8 cellular contexts compared by ENCODE assay signal in genomic region chr17:60390223-60390622, GRCh38. TPM values are rescaled to one million over a fixed set of nuclear protein-coding genes. Genes with fewer than 3 reads are reported as not detected.
DNase-seq lines count a peak whose midpoint lies in the region; ATAC-seq and TF ChIP-seq lines count a peak whose summit lies in the region.

No MANE protein-coding gene starts in this region.

- H3K27me3 ChIP-seq in GM23248 (replicated peaks; ENCODE audit: insufficient read depth) (no peaks in the 10 kb centered on the region), PC-3 (ENCODE audit: low read length) (no peaks in the 10 kb centered on the region), trophoblast cell (ENCODE audit: insufficient read depth, low read length) (no peaks in the 10 kb centered on the region)

- peaks cover 8% of the 10 kb centered on the region for H3K27me3 Mint-ChIP-seq in endothelial cell (ENCODE audit: unreplicated experiment)

- no peak overlapping the region for H3K27ac Mint-ChIP-seq in endothelial cell (ENCODE audit: unreplicated experiment)

- H3K18ac ChIP-seq in trophoblast cell (ENCODE audit: low read length), result no peak overlapping the region

- H3K36me3 ChIP-seq in GM23248 (ENCODE audit: low read depth) (no peaks in the 10 kb centered on the region), PC-3 (ENCODE audit: low read depth, low read length) (no peaks in the 10 kb centered on the region), trophoblast cell (ENCODE audit: control insufficient read depth in 1 of 2, insufficient read depth in 2 of 2, low read length in 2 of 2) (no peaks in the 10 kb centered on the region)

- no peak overlapping the region for H2BK120ac ChIP-seq in trophoblast cell (ENCODE audit: insufficient read depth, low read length, poor library complexity)

- WGBS in GM23248 (ENCODE audit: low coverage in 1 of 2, low lambda C conversion rate in 2 of 2, missing lambda C conversion rate in 2 of 2), 2 experiments, result 0% methylated on average over 1 of the region's 1 CpG
- no CpG with 5 or more reads among the region's 1 CpG for WGBS in trophoblast cell (ENCODE audit: extremely low coverage, insufficient coverage, insufficient read length)

- DNase-seq in GM23248 (peak; percentile 83), PC-3 (peak; percentile 58), endothelial cell (ENCODE audit: low spot score) (no peak), trophoblast cell (peak in 1 of 2 donors; percentile 60), DMS114 treated with DMSO at 0.1 percent for 48 hours (lab: John Stamatoyannopoulos, UW; ENCODE audit: unreplicated experiment) (no peak), NCI-H1092 (lab: John Stamatoyannopoulos, UW) (no peak), LoVo (ENCODE audit: low spot score) (no peak)

- peaks cover 11% of the 10 kb centered on the region; the same call in 1 of the 2 replicates for H4K20me1 ChIP-seq in GM23248 (ENCODE audit: insufficient read depth)
- H4K20me1 ChIP-seq in PC-3 (ENCODE audit: low read length), result no peaks in the 10 kb centered on the region

- no peak overlapping the region for H4K91ac ChIP-seq in trophoblast cell (ENCODE audit: low read depth, low read length)

- ATAC-seq in PC-3 (no peak), GM21619 (IDR thresholded peaks at IDR 0.05; ENCODE audit: unreplicated experiment) (no peak)

- peak overlapping the region; percentile 89 for H3K4me3 ChIP-seq in GM23248
- H3K4me3 ChIP-seq in PC-3 (ENCODE audit: low read length), result peak overlapping the region; percentile 83
- H3K4me3 ChIP-seq in trophoblast cell (ENCODE audit: low read depth, low read length), result no peak overlapping the region

- BruUV-seq in PC-3 (replicated peaks; lab: Mats Ljungman, UMichigan), result no TSS peak

- CTCF ChIA-PET in PC-3 (lab: Charles Lee), result interaction anchor here (0.6 kb wide), 1 partner anchor 248 kb away, joined by 3 read pairs; no protein-coding TSS in a partner anchor

- H3K9ac ChIP-seq in GM23248 (peak overlapping the region; percentile 91), PC-3 (ENCODE audit: low read length) (no peak overlapping the region), trophoblast cell (ENCODE audit: low read length) (no peak overlapping the region)

- peak overlapping the region; percentile 76 for H3K4me3 Mint-ChIP-seq in endothelial cell (ENCODE audit: unreplicated experiment)

- peaks cover 31% of the 10 kb centered on the region for H3F3A ChIP-seq in GM23248 (ENCODE audit: insufficient read depth)
- H3F3A ChIP-seq in PC-3 (ENCODE audit: low read length, unreplicated experiment), result no peaks in the 10 kb centered on the region

- H3K23ac ChIP-seq in trophoblast cell (ENCODE audit: low read length), result no peak overlapping the region

- peak overlapping the region; percentile 75; the same call in 1 of the 2 replicates for H2AFZ ChIP-seq in GM23248
- no peak overlapping the region for H2AFZ ChIP-seq in PC-3 (ENCODE audit: low read length)
- no peak overlapping the region for H2AFZ ChIP-seq in trophoblast cell (ENCODE audit: insufficient read depth, low read length, poor library complexity)

- H3K4me1 ChIP-seq in GM23248 (ENCODE audit: insufficient read depth), result peaks cover 48% of the 10 kb centered on the region
- peaks cover 23% of the 10 kb centered on the region for H3K4me1 ChIP-seq in PC-3 (ENCODE audit: insufficient read depth, low read length)
- peaks cover 3 to 4% of the 10 kb centered on the region in 2 experiments for H3K4me1 ChIP-seq in trophoblast cell (ENCODE audit: control insufficient read depth in 1 of 2, insufficient read depth in 2 of 2, low read length in 2 of 2)

- H3K9me2 ChIP-seq in GM23248 (ENCODE audit: insufficient read depth) (no peaks in the 10 kb centered on the region), PC-3 (replicated peaks; ENCODE audit: low read length) (no peaks in the 10 kb centered on the region)

- H3K9me3 Mint-ChIP-seq in endothelial cell (ENCODE audit: unreplicated experiment), result no peaks in the 10 kb centered on the region

- in situ Hi-C loops in GM23248 (cut with MboI), result loop anchor here (10.0 kb wide), 1 partner anchor 55 kb away; no protein-coding TSS in a partner anchor

- H3K14ac ChIP-seq in trophoblast cell (ENCODE audit: low read length), result no peak overlapping the region

- no peak overlapping the region for H2BK12ac ChIP-seq in trophoblast cell (ENCODE audit: low read length)

- TF ChIP-seq CTCF in PC-3 (conservative IDR thresholded peaks at IDR 0.05; ENCODE audit: low read depth, low read length) (no peak), endothelial cell (IDR thresholded peaks at IDR 0.05; ENCODE audit: unreplicated experiment) (no peak)

- peak overlapping the region; percentile 91 for H3K27ac ChIP-seq in GM23248
- H3K27ac ChIP-seq in PC-3 (ENCODE audit: low read length), result no peak overlapping the region
- H3K27ac ChIP-seq in trophoblast cell (ENCODE audit: low read depth, low read length), result no peak overlapping the region

- no peak overlapping the region for H2AK5ac ChIP-seq in trophoblast cell (ENCODE audit: low read length)

- peaks cover 7% of the 10 kb centered on the region for H3K36me3 Mint-ChIP-seq in endothelial cell (ENCODE audit: low read depth, unreplicated experiment)

- intact Hi-C loops in PC-3 (cut with micrococcal nuclease), result loop anchor here (2.0 to 5.0 kb wide), 2 partner anchors 33 to 68 kb away; no protein-coding TSS in a partner anchor

- H3K4ac ChIP-seq in trophoblast cell (ENCODE audit: low read depth, low read length), result peak overlapping the region; percentile 63

- POLR2A ChIA-PET in PC-3 (lab: Charles Lee; ENCODE audit: unreplicated experiment), result interaction anchor here (0.6 kb wide), 1 partner anchor 19 kb away, joined by 5 read pairs; no protein-coding TSS in a partner anchor

- H3K4me2 ChIP-seq in GM23248 (ENCODE audit: unreplicated experiment) (peak overlapping the region; percentile 91), PC-3 (ENCODE audit: low read length) (peak overlapping the region; percentile 94), trophoblast cell (ENCODE audit: low read length) (peak overlapping the region; percentile 75)

- no peak overlapping the region for H4K8ac ChIP-seq in trophoblast cell (ENCODE audit: low read depth, low read length)

- H3K9me3 ChIP-seq in GM23248 (ENCODE audit: low read depth) (no peaks in the 10 kb centered on the region), PC-3 (ENCODE audit: low read length) (no peaks in the 10 kb centered on the region), trophoblast cell (ENCODE audit: insufficient read depth, low read depth, low read length) (no peaks in the 10 kb centered on the region)

- H3K79me1 ChIP-seq in trophoblast cell (ENCODE audit: low read length), result peaks cover 17% of the 10 kb centered on the region

- no peak overlapping the region for H2BK5ac ChIP-seq in trophoblast cell (ENCODE audit: low read depth, low read length, poor library complexity)

- H3K79me2 ChIP-seq in GM23248 (ENCODE audit: insufficient read depth) (peaks cover 67% of the 10 kb centered on the region), PC-3 (ENCODE audit: low read length) (peaks cover 66% of the 10 kb centered on the region), trophoblast cell (ENCODE audit: control insufficient read depth, insufficient read depth, low read length, poor library complexity) (peaks cover 12% of the 10 kb centered on the region)

- no peak overlapping the region for H4K12ac ChIP-seq in trophoblast cell (ENCODE audit: low read depth, low read length)

- H3K4me1 Mint-ChIP-seq in endothelial cell (ENCODE audit: unreplicated experiment), result peaks cover 50% of the 10 kb centered on the region

RNA-seq across cellular contexts. Expression of gene USP32, which starts 1.7 kb away (rescaled TPM):
- total RNA-seq in GM23248 (2014; rRNA removed; shearing (Covaris generic)), result 30.1 and 33.9 TPM in 2 replicates
- 12.4 and 14.0 TPM in 2 replicates for polyA plus RNA-seq in GM23248 (2016; fragmentation: Nextera tagmentation; extraction: Ambion mirVana)
- total RNA-seq in PC-3 (2014; rRNA removed), result 34.0 and 34.1 TPM in 2 replicates
- total RNA-seq in endothelial cell (ENCODE audit: unreplicated experiment), result 37.4 TPM
- polyA plus RNA-seq in trophoblast cell (2013), result 18.3 and 19.1 TPM in 2 replicates

RNA-seq across cellular contexts. Expression of gene CHCT1, which starts 32.1 kb away (rescaled TPM):
- total RNA-seq in GM23248 (2014; rRNA removed; shearing (Covaris generic)), result not detected in 2 replicates
- polyA plus RNA-seq in GM23248 (2016; fragmentation: Nextera tagmentation; extraction: Ambion mirVana), result not detected in 2 replicates
- not detected in 2 replicates for total RNA-seq in PC-3 (2014; rRNA removed)
- not detected for total RNA-seq in endothelial cell (ENCODE audit: unreplicated experiment)
- polyA plus RNA-seq in trophoblast cell (2013), result 0.04 TPM in 1 of 2 replicates, not detected in the other

Comparison
In these comparisons a context has a peak if more than half of its experiments do, and no peak if none do; other contexts are left out.
1. DNase-seq: peak in GM23248 (single experiment) and PC-3 (single experiment); none in endothelial cell (single experiment), DMS114 treated with DMSO at 0.1 percent for 48 hours (single experiment), NCI-H1092 (single experiment) and LoVo (single experiment).
2. Peak in every context shown above with its lines, with median percentiles within 50 percentile points of each other: H3K4me2 ChIP-seq.